In the genomic region with DNA sequence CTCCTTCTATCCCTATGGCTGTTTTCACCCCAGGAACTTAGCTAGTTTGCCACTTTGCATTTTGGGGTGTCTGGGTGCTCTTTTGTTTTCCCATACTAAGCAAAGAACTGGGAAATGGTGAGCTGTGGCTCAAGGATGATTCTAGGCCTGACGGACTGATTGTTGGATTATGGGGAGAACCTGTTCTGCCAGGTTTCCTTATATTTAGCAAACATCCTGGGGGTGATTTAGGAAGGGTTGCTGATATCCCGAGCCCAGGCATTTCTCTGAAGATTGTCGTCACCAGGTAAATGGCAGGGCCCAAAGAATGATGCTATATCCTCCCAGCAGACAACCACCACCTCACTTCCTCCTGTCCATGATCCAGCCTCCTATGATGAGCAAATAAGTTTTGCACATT, we compare ENCODE assay signal across 22 cellular contexts.
"Had no signal": no experiment of that assay in that cellular context is flagged by ENCODE, and none has a peak within 500 bp of the region (broad histone marks: within the 10 kb centered on the region; RNA-seq: fewer than 3 reads in every experiment).

No MANE protein-coding gene starts in this region.

- H3K36me3 ChIP-seq: SJSA1 had no signal

- H3K4me1 ChIP-seq: SJSA1 had no signal

- DNase-seq: IMR-90, Karpas-422, KG1, MM.1S, NCI-H1092 treated with DMSO at 0.1 percent for 48 hours, NCI-H1436, NCI-H1694, NCI-H187 treated with DMSO at 0.1 percent for 48 hours, NCI-H2029 treated with DMSO at 0.1 percent for 48 hours, NCI-H2107, NCI-H226, NCI-H446, NCI-H510A, NCI-H524 treated with DMSO at 0.1 percent for 48 hours, NCI-H69, NCI-H774, SHP77 had no signal

- H3K27me3 ChIP-seq: SJSA1 had no signal

- H3K9me3 ChIP-seq: SJSA1 had no signal

- H3K4me3 ChIP-seq: SJSA1, SK-N-MC had no signal

- H3K27ac ChIP-seq: RWPE1, SJSA1, SK-N-MC had no signal

- ATAC-seq: HepG2, Panc1 had no signal
